Comparison of ENCODE assay signal across 1 cellular context in genomic region chr11:126304457-126305072, GRCh38.
TF ChIP-seq lines count a peak whose summit lies in the region.

No MANE protein-coding gene starts in this region.

TF ChIP-seq in K562, 482 proteins besides CTCF, POLR2A, EP300 and RAD21:
- TF ChIP-seq PKNOX1 (IDR thresholded peaks at IDR 0.05) = no peak
- 0 out of 2 replicates have a peak, but pooled peaks have one; percentile 9 for TF ChIP-seq ARID4B (CRISPR knock-in tag; IDR thresholded peaks at IDR 0.05)
- TF ChIP-seq FOXJ2 (tag; IDR thresholded peaks at IDR 0.05) = no peak
